In the genomic region with DNA sequence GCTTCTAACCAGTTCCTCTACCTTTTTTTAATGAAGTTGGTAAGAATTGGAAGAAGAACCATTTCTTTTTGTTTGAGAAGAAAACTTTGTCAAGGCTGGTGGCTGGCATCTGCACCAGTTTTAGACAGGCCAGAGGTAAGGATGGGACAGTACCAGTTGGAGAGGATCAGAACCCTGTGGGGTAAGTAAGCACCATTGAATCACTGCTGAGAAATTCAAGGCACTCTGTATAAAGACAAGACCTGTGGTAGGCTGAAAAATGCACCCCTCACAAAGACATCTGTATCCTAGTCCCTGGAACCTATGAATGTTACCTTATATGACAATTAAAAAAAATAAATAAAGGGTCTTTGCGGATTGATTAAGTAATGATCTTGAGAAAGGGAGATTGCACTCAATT, we compare ENCODE assay signal across 8 cellular contexts.
"Had no signal": no experiment of that assay in that cellular context is flagged by ENCODE, and none has a peak within 500 bp of the region (broad histone marks: within the 10 kb centered on the region; RNA-seq: fewer than 3 reads in every experiment).

No MANE protein-coding gene starts in this region.

- H3K27ac ChIP-seq: GM23248, KMS-11 had no signal

- H3K36me3 ChIP-seq: HAP-1 had no signal

- ATAC-seq: HCT116 had no signal

- H2AFZ ChIP-seq: GM23248 had no signal

- H3K4me2 ChIP-seq: KMS-11 had no signal

- H3K4me1 ChIP-seq: HAP-1 had no signal

- H3K4me3 ChIP-seq: GM23248, HAP-1 had no signal

- H3K9ac ChIP-seq: GM23248, KMS-11 had no signal

- H3K9me3 ChIP-seq: HAP-1 had no signal

- DNase-seq: GM23248, GOT3, H7, HFFc6, KBM-7 had no signal
